In the genomic region with DNA sequence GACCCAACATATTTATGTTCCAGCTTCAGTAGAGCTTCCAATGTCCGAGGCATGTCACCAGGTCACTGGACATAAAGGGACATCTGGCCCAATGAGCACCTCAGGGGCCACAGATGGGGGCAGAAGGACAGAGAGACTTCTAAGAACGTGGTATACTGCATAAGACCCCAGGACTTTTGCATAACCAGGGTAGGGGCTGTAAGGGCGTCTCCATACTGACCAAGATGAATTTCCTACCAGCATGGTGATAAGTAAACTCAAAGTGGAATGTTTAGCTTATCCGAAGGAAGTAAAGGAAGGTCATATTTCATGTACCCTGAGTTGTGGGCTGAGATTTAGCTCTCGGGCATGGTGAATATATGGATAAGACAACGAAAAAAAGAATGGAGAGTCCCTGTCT, we compare ENCODE assay signal across 37 cellular contexts. TPM values are rescaled to one million over a fixed set of nuclear protein-coding genes. Genes with fewer than 3 reads are reported as not detected.
"Had no signal": no experiment of that assay in that cellular context is flagged by ENCODE, and none has a peak within 500 bp of the region (broad histone marks: within the 10 kb centered on the region; RNA-seq: fewer than 3 reads in every experiment).

No MANE protein-coding gene starts in this region.

- H3K9ac ChIP-seq: KMS-11 had no signal

- H3K4me3 ChIP-seq: MG63 had no signal

- H3K27me3 ChIP-seq: MG63 had no signal

- H3K36me3 ChIP-seq: MG63 had no signal

- H3K9me3 ChIP-seq: MG63 had no signal

- H3K4me2 ChIP-seq: KMS-11 had no signal

- H3K27ac ChIP-seq: KMS-11 had no signal

- DNase-seq: Karpas-422, Kasumi-1, KBM-7, KG1, MG63, MM.1S, MV-4-11, NCI-H1048, NCI-H1092, NCI-H1092 treated with DMSO at 0.1 percent for 48 hours, NCI-H1105, NCI-H1105 treated with DMSO at 0.1 percent for 48 hours, NCI-H1417, NCI-H1417 treated with DMSO at 0.1 percent for 48 hours, NCI-H1436, NCI-H1436 treated with DMSO at 0.1 percent for 48 hours, NCI-H146, NCI-H1694, NCI-H1694 treated with DMSO at 0.1 percent for 48 hours, NCI-H187, NCI-H187 treated with DMSO at 0.1 percent for 48 hours, NCI-H1930, NCI-H2029 treated with DMSO at 0.1 percent for 48 hours, NCI-H2081, NCI-H2081 treated with DMSO at 0.1 percent for 48 hours, NCI-H2107, NCI-H2171, NCI-H2171 treated with DMSO at 0.1 percent for 48 hours, NCI-H2227 treated with DMSO at 0.1 percent for 48 hours, NCI-H226, NCI-H345, NCI-H446, NCI-H446 treated with DMSO at 0.1 percent for 48 hours had no signal

RNA-seq across cellular contexts. Expression of a gene that starts 38.7 kb away (rescaled TPM):
- total RNA-seq: LHCN-M2, MCF 10A, NCI-H460 had no signal

RNA-seq across cellular contexts. Expression of a gene that starts 59.7 kb away (rescaled TPM):
- total RNA-seq: LHCN-M2, MCF 10A had no signal
